10 cellular contexts compared by ENCODE assay signal in the genomic region with DNA sequence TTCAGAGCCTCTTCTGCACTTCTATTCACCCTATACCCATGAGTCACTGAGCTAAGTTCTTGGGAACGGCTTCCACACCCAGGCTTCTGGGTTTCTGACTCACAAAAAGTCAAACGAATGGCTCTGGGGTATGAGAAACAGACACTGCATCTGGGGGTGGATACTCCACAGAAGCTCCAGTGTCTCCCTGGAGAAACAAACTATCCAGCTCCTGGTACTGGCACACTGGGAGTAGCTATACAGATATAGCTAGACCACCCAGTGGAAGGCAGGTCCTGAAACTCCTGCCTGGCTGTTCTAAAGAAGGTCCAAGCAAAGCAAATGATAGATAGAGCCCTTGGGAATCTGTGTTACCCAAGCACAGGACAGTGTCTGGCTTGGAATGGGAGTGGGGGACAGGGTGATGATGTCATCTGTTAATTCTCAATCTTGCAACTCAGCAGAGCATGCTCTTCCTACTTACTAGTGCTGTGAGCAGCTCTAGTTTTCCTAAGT. TPM values are rescaled to one million over a fixed set of nuclear protein-coding genes. Genes with fewer than 3 reads are reported as not detected.
A peak's percentile ranks its signal among the peaks of the same experiment; 100 is the strongest.
DNase-seq lines count a peak whose midpoint lies in the region; ATAC-seq and TF ChIP-seq lines count a peak whose summit lies in the region.
"Had no signal": no experiment of that assay in that cellular context is flagged by ENCODE, and none has a peak within 500 bp of the region (broad histone marks: within the 10 kb centered on the region; RNA-seq: fewer than 3 reads in every experiment).

No MANE protein-coding gene starts in this region.

- H3K27ac ChIP-seq in brain microvascular endothelial cell: peak overlapping the region; percentile 95
- H3K27ac ChIP-seq in left lung: peak overlapping the region; percentile 66 to 67
- H3K27ac ChIP-seq in tibial nerve: peak overlapping the region; percentile 72 to 96 (median 86)
- H3K27ac ChIP-seq: 22Rv1, heart right ventricle had no signal

- TF ChIP-seq EP300 in tibial nerve (IDR thresholded peaks at IDR 0.05): peak in 1 of 2 donors; percentile 83

- intact Hi-C loops in left lung (cut with DNase I): no loop called here

- H3K4me1 ChIP-seq in left lung: peaks cover 28 to 41% of the 10 kb centered on the region in 2 donors
- H3K4me1 ChIP-seq in tibial nerve: peaks cover 3 to 99% (median 59%) of the 10 kb centered on the region in 4 donors

- H3K9me3 ChIP-seq in left lung (no peaks in the 10 kb centered on the region), tibial nerve (peaks cover 0 to 3% (median 0%) of the 10 kb centered on the region in 4 donors)

- H3K27me3 ChIP-seq in brain microvascular endothelial cell (replicated peaks): no peaks in the 10 kb centered on the region
- peaks cover 0 to 9% of the 10 kb centered on the region in 2 donors for H3K27me3 ChIP-seq in left lung
- no peaks in the 10 kb centered on the region for H3K27me3 ChIP-seq in tibial nerve

- TF ChIP-seq POLR2A in tibial nerve (IDR thresholded peaks at IDR 0.05): no peak

- H3K36me3 ChIP-seq in brain microvascular endothelial cell (replicated peaks) (no peaks in the 10 kb centered on the region), left lung (no peaks in the 10 kb centered on the region), tibial nerve (no peaks in the 10 kb centered on the region)
- H3K36me3 ChIP-seq: heart right ventricle had no signal

- peak; percentile 20 to 35 for ATAC-seq in activated CD4-positive, CD25-positive, alpha-beta regulatory T cell treated with anti-CD3 and anti-CD28 coated beads, Interleukin-2, amount 50 U/mL, for 24 hours
- ATAC-seq in left lung: peak; percentile 53

- no peak for TF ChIP-seq CTCF in brain microvascular endothelial cell (IDR thresholded peaks at IDR 0.05; ENCODE audit: low read depth, low read length, missing control alignments)
- no peak for TF ChIP-seq CTCF in left lung (IDR thresholded peaks at IDR 0.05)
- no peak for TF ChIP-seq CTCF in tibial nerve (IDR thresholded peaks at IDR 0.05)

- WGBS in tibial nerve, 2 donors: 22 to 23% methylated on average over 2 of the region's 2 CpGs

- H3K4me3 ChIP-seq in brain microvascular endothelial cell (ENCODE audit: low read depth, low read length) (no peak overlapping the region), left lung (no peak overlapping the region), tibial nerve (no peak overlapping the region)
- H3K4me3 ChIP-seq: heart right ventricle had no signal

- in situ Hi-C loops in brain microvascular endothelial cell (cut with HindIII; ENCODE audit: low pct_ligation_motif_present, low sequenced_read_pairs): no loop called here

- DNase-seq in activated CD4-positive, CD25-positive, alpha-beta regulatory T cell treated with anti-CD3 and anti-CD28 coated beads, Interleukin-2, amount 50 U/mL, for 72 hours: no peak
- DNase-seq in brain microvascular endothelial cell: peak; percentile 96
- DNase-seq in left lung: no peak
- peak in 1 of 2 donors; percentile 61 for DNase-seq in tibial nerve (ENCODE audit: low spot score in 2 of 2)
- DNase-seq in mucosa of gallbladder (ENCODE audit: low spot score): no peak
- no peak for DNase-seq in SK-N-DZ (ENCODE audit: low spot score)
- no peak for DNase-seq in NCI-H1694 treated with DMSO at 0.1 percent for 48 hours (lab: John Stamatoyannopoulos, UW)
- DNase-seq: heart right ventricle had no signal

RNA-seq across cellular contexts. Expression of gene MMP28, which starts 6.9 kb away (rescaled TPM):
- total RNA-seq in left lung (10 to 100 TPM; 39.5 to 95.0 TPM), tibial nerve (100 to 1,000 TPM in 3 of 4 donors, 10 to 100 TPM in 1; 71.7 to 174 (median 136) TPM), mucosa of gallbladder (32.8 TPM)
- not detected in 2 replicates for polyA plus RNA-seq in SK-N-DZ (2014; cell fraction: cytosol; rRNA removed)
- not detected in 2 replicates for polyA plus RNA-seq in SK-N-DZ (2014; cell fraction: nucleus; rRNA removed)

RNA-seq across cellular contexts. Expression of gene TAF15, which starts 20.7 kb away (rescaled TPM):
- total RNA-seq in left lung (100 to 1,000 TPM; 140 to 163 TPM), tibial nerve (100 to 1,000 TPM in 1 of 4 donors, 10 to 100 TPM in 3; 62.8 to 115 (median 88.4) TPM), mucosa of gallbladder (130 TPM)
- 23.9 and 24.0 TPM in 2 replicates for polyA plus RNA-seq in SK-N-DZ (2014; cell fraction: cytosol; rRNA removed)
- polyA plus RNA-seq in SK-N-DZ (2014; cell fraction: nucleus; rRNA removed): 33.2 and 96.1 TPM in 2 replicates

RNA-seq across cellular contexts. Expression of gene C17orf50, which starts 27.9 kb away (rescaled TPM):
- total RNA-seq in left lung: not detected
- not detected for total RNA-seq in tibial nerve
- not detected for total RNA-seq in mucosa of gallbladder
- polyA plus RNA-seq in SK-N-DZ (2014; cell fraction: cytosol; rRNA removed): 0.22 TPM in 1 of 2 replicates, not detected in the other
- polyA plus RNA-seq in SK-N-DZ (2014; cell fraction: nucleus; rRNA removed): not detected in 2 replicates
- total RNA-seq: heart right ventricle had no signal
- polyA plus RNA-seq: heart right ventricle had no signal

RNA-seq across cellular contexts. Expression of gene GAS2L2, which starts 35.5 kb away (rescaled TPM):
- total RNA-seq in left lung: 1 to 10 TPM in 1 of 2 donors, under 1 TPM in 1; 0.35 to 1.6 TPM
- 1 to 10 TPM in 3 of 4 donors, under 1 TPM in 1; 0.84 to 1.4 (median 1.1) TPM for total RNA-seq in tibial nerve
- not detected for total RNA-seq in mucosa of gallbladder
- not detected in 2 replicates for polyA plus RNA-seq in SK-N-DZ (2014; cell fraction: cytosol; rRNA removed)
- polyA plus RNA-seq in SK-N-DZ (2014; cell fraction: nucleus; rRNA removed): not detected in 2 replicates

RNA-seq across cellular contexts. Expression of gene RASL10B, which starts 57.1 kb away (rescaled TPM):
- under 1 TPM; 0.52 to 0.82 TPM for total RNA-seq in left lung
- total RNA-seq in tibial nerve: 10 to 100 TPM in 3 of 4 donors, 1 to 10 TPM in 1; 8.4 to 25.3 (median 21.9) TPM
- total RNA-seq in mucosa of gallbladder: 7.9 TPM
- 25.0 and 26.3 TPM in 2 replicates for polyA plus RNA-seq in SK-N-DZ (2014; cell fraction: cytosol; rRNA removed)
- 15.5 and 20.3 TPM in 2 replicates for polyA plus RNA-seq in SK-N-DZ (2014; cell fraction: nucleus; rRNA removed)
